29 cellular contexts compared by ENCODE assay signal in the genomic region with DNA sequence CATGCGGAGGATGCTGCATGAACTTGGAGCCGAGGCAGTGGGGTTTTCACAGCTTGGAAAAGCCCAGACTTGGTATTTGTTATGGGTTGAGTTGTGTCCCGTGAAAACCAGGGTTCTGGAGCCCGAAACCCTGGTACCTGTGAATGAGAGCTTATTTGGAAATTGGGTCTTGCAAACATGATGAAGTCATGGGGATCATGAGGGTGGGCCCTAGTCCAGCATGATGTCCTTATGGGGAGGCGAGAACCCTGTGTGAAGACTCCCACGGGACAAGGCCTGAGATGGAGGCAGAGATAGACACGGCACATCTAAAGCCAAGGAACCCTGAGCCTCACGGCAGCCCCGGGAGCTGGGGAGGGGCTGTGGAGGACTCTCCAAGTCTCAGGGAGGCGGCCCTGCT.
"Had no signal": no experiment of that assay in that cellular context is flagged by ENCODE, and none has a peak within 500 bp of the region (broad histone marks: within the 10 kb centered on the region; RNA-seq: fewer than 3 reads in every experiment).

No MANE protein-coding gene starts in this region.

- H3K27ac ChIP-seq: colonic mucosa, epithelial cell of prostate, esophagus squamous epithelium, gastrocnemius medialis, heart right ventricle, left lung, lower lobe of right lung had no signal

- H3K4me1 ChIP-seq: colonic mucosa, esophagus squamous epithelium, gastrocnemius medialis, heart right ventricle, left lung, lower lobe of right lung had no signal

- H3K4me3 ChIP-seq: colonic mucosa, esophagus squamous epithelium, gastrocnemius medialis, heart right ventricle, left lung, lower lobe of right lung, mucosa of descending colon had no signal

- H3K9me3 Mint-ChIP-seq: effector memory CD8-positive, alpha-beta T cell; endodermal cell had no signal

- FAIRE-seq: endometrium, kidney had no signal

- H3K27ac Mint-ChIP-seq: dendritic cell treated with granulocyte-macrophage colony-stimulating factor and Interleukin-4, amounts not matched to agents 40 ng/mL and 50 ng/mL, for 4 days; effector memory CD8-positive, alpha-beta T cell; endodermal cell; mesothelial cell of epicardium; naive B cell had no signal

- H3K27me3 ChIP-seq: colonic mucosa, gastrocnemius medialis had no signal

- H3K4me1 Mint-ChIP-seq: naive B cell had no signal

- H3K9me3 ChIP-seq: colonic mucosa, esophagus squamous epithelium, gastrocnemius medialis, heart right ventricle, left lung, lower lobe of right lung, mucosa of descending colon had no signal

- H3K36me3 ChIP-seq: colonic mucosa, esophagus squamous epithelium, gastrocnemius medialis, heart right ventricle, left lung, lower lobe of right lung had no signal

- ATAC-seq: effector memory CD8-positive, alpha-beta T cell; esophagus mucosa; gastrocnemius medialis; heart right ventricle; left colon; left lung; left ventricle myocardium superior; mucosa of descending colon had no signal

- DNase-seq: colonic mucosa; cortex of kidney; effector CD8-positive, alpha-beta T cell; effector memory CD8-positive, alpha-beta T cell; erythroblast; esophagus squamous epithelium; foreskin fibroblast; foreskin melanocyte; gastrocnemius medialis; glutamatergic neuron; head of caudate nucleus; heart right ventricle; hippocampal formation; islet precursor cell; kidney; kidney glomerular epithelial cell; left colon; left lung; left ventricle myocardium superior; lower lobe of right lung; mesenchymal stem cell; mucosa of descending colon; naive B cell had no signal

- H3K4me3 Mint-ChIP-seq: dendritic cell treated with granulocyte-macrophage colony-stimulating factor and Interleukin-4, amounts not matched to agents 40 ng/mL and 50 ng/mL, for 4 days; effector memory CD8-positive, alpha-beta T cell; endodermal cell; mesothelial cell of epicardium; naive B cell had no signal

- H3K36me3 Mint-ChIP-seq: mesothelial cell of epicardium, naive B cell had no signal
